ENCODE assay signal across 38 cellular contexts in genomic region chr2:204725693-204726092, GRCh38.
"Had no signal": no experiment of that assay in that cellular context is flagged by ENCODE, and none has a peak within 500 bp of the region (broad histone marks: within the 10 kb centered on the region; RNA-seq: fewer than 3 reads in every experiment).

No MANE protein-coding gene starts in this region.

- H3K27me3 Mint-ChIP-seq: activated naive CD4-positive, alpha-beta T cell treated with anti-CD3 and anti-CD28 coated beads, Interleukin-2, amount 50 U/mL, for 24 hours; activated naive CD8-positive, alpha-beta T cell treated with anti-CD3 and anti-CD28 coated beads for 36 hours; activated naive CD8-positive, alpha-beta T cell treated with anti-CD3 and anti-CD28 coated beads, Interleukin-2, amount 50 U/mL, for 24 hours; activated T-helper 17 cell treated with anti-CD3 and anti-CD28 coated beads, Interleukin-2, amount 50 U/mL, for 72 hours; brain had no signal

- H3K27ac ChIP-seq: adrenal gland, ascending aorta, body of pancreas, brain microvascular endothelial cell, breast epithelium, cardiac muscle cell had no signal

- H3K4me3 Mint-ChIP-seq: activated naive CD4-positive, alpha-beta T cell treated with anti-CD3 and anti-CD28 coated beads for 36 hours; activated naive CD4-positive, alpha-beta T cell treated with anti-CD3 and anti-CD28 coated beads, Interleukin-2, amount 10 ng/mL, durations not matched to agents 7 days and 5 days; activated naive CD4-positive, alpha-beta T cell treated with anti-CD3 and anti-CD28 coated beads, Interleukin-2, amount 50 U/mL, for 24 hours; activated naive CD8-positive, alpha-beta T cell; activated naive CD8-positive, alpha-beta T cell treated with anti-CD3 and anti-CD28 coated beads for 36 hours; activated naive CD8-positive, alpha-beta T cell treated with anti-CD3 and anti-CD28 coated beads, Interleukin-2, amount 10 ng/mL, durations not matched to agents 7 days and 5 days; activated naive CD8-positive, alpha-beta T cell treated with anti-CD3 and anti-CD28 coated beads, Interleukin-2, amount 50 U/mL, for 24 hours; activated T-cell treated with anti-CD3 and anti-CD28 coated beads, Interleukin-2, amount 50 U/mL, for 24 hours; activated T-cell treated with anti-CD3 and anti-CD28 coated beads, Interleukin-2, amount 50 U/mL, for 4 hours; activated T-cell treated with anti-CD3 and anti-CD28 coated beads, Interleukin-2, amount 50 U/mL, for 72 hours; activated T-helper 1 cell treated with anti-CD3 and anti-CD28 coated beads, Interleukin-12 subunit alpha, Interleukin-12 subunit beta, Interleukin-2, Interleukin-4 antibody, amounts not matched to agents 30 ng/mL and 10 ng/mL and 1 ng/mL, durations not matched to agents 14 hours and 24 hours and 36 hours; activated T-helper 17 cell treated with anti-CD3 and anti-CD28 coated beads, Interleukin-2, amount 50 U/mL, for 72 hours; brain; central memory CD8-positive, alpha-beta T cell had no signal

- H3K27ac Mint-ChIP-seq: activated naive CD4-positive, alpha-beta T cell treated with anti-CD3 and anti-CD28 coated beads for 36 hours; activated naive CD4-positive, alpha-beta T cell treated with anti-CD3 and anti-CD28 coated beads, Interleukin-2, amount 10 ng/mL, durations not matched to agents 7 days and 5 days; activated naive CD4-positive, alpha-beta T cell treated with anti-CD3 and anti-CD28 coated beads, Interleukin-2, amount 50 U/mL, for 24 hours; activated naive CD4-positive, alpha-beta T cell treated with anti-CD3 and anti-CD28 coated beads, Interleukin-2, amount 50 U/mL, for 72 hours; activated naive CD8-positive, alpha-beta T cell; activated naive CD8-positive, alpha-beta T cell treated with anti-CD3 and anti-CD28 coated beads for 36 hours; activated naive CD8-positive, alpha-beta T cell treated with anti-CD3 and anti-CD28 coated beads, Interleukin-2, amount 10 ng/mL, durations not matched to agents 7 days and 5 days; activated naive CD8-positive, alpha-beta T cell treated with anti-CD3 and anti-CD28 coated beads, Interleukin-2, amount 50 U/mL, for 24 hours; activated T-cell treated with anti-CD3 and anti-CD28 coated beads, Interleukin-2, amount 50 U/mL, for 24 hours; activated T-cell treated with anti-CD3 and anti-CD28 coated beads, Interleukin-2, amount 50 U/mL, for 72 hours; activated T-helper 1 cell treated with anti-CD3 and anti-CD28 coated beads, Interleukin-12 subunit alpha, Interleukin-12 subunit beta, Interleukin-2, Interleukin-4 antibody, amounts not matched to agents 30 ng/mL and 10 ng/mL and 1 ng/mL, durations not matched to agents 14 hours and 24 hours and 36 hours; activated T-helper 17 cell treated with anti-CD3 and anti-CD28 coated beads, Interleukin-2, amount 50 U/mL, for 72 hours; activated T-helper 2 cell treated with anti-CD3 and anti-CD28 coated beads, Interferon-gamma antibody, Interleukin-2, Interleukin-4, amounts not matched to agents 10 μg/mL and 5 μg/mL and 100 μg/mL, durations not matched to agents 14 hours and 24 hours and 36 hours; brain had no signal

- H3K27me3 ChIP-seq: adrenal gland, ascending aorta, body of pancreas, brain microvascular endothelial cell, breast epithelium, cardiac muscle cell had no signal

- H3K36me3 ChIP-seq: adrenal gland, ascending aorta, brain microvascular endothelial cell, breast epithelium, cardiac muscle cell had no signal

- DNase-seq: activated effector memory CD4-positive, alpha-beta T cell treated with anti-CD3 and anti-CD28 coated beads, Interleukin-2, amount 50 U/mL, for 16 hours; activated effector memory CD4-positive, alpha-beta T cell treated with Interleukin-2 at 50 U/mL for 16 hours; activated gamma-delta T cell; activated gamma-delta T cell treated with Interleukin-2 at 50 U/mL for 16 hours; activated naive CD4-positive, alpha-beta T cell; activated naive CD4-positive, alpha-beta T cell treated with anti-CD3 and anti-CD28 coated beads for 36 hours; activated naive CD4-positive, alpha-beta T cell treated with anti-CD3 and anti-CD28 coated beads, Interleukin-2, amount 10 ng/mL, durations not matched to agents 7 days and 5 days; activated naive CD4-positive, alpha-beta T cell treated with anti-CD3 and anti-CD28 coated beads, Interleukin-2, amount 50 U/mL, for 16 hours; activated naive CD4-positive, alpha-beta T cell treated with Interleukin-2 at 50 U/mL for 16 hours; activated naive CD8-positive, alpha-beta T cell treated with anti-CD3 and anti-CD28 coated beads for 36 hours; activated naive CD8-positive, alpha-beta T cell treated with anti-CD3 and anti-CD28 coated beads, Interleukin-2, amount 10 ng/mL, durations not matched to agents 7 days and 5 days; activated naive CD8-positive, alpha-beta T cell treated with anti-CD3 and anti-CD28 coated beads, Interleukin-2, amount 50 U/mL, for 24 hours; activated T-cell treated with anti-CD3 and anti-CD28 coated beads, Interleukin-2, amount 50 U/mL, for 1 hour; activated T-cell treated with anti-CD3 and anti-CD28 coated beads, Interleukin-2, amount 50 U/mL, for 24 hours; activated T-cell treated with anti-CD3 and anti-CD28 coated beads, Interleukin-2, amount 50 U/mL, for 4 hours; activated T-cell treated with anti-CD3 and anti-CD28 coated beads, Interleukin-2, amount 50 U/mL, for 48 hours; activated T-cell treated with anti-CD3 and anti-CD28 coated beads, Interleukin-2, amount 50 U/mL, for 72 hours; adrenal gland; amniotic stem cell; amygdala; anterior cingulate cortex; aorta; body of pancreas; brain microvascular endothelial cell; caudate nucleus; central memory CD4-positive, alpha-beta T cell; cerebellar nuclear complex had no signal

- H3K36me3 Mint-ChIP-seq: activated naive CD4-positive, alpha-beta T cell treated with anti-CD3 and anti-CD28 coated beads, Interleukin-2, amount 10 ng/mL, durations not matched to agents 7 days and 5 days; activated naive CD8-positive, alpha-beta T cell; activated naive CD8-positive, alpha-beta T cell treated with anti-CD3 and anti-CD28 coated beads for 36 hours; activated naive CD8-positive, alpha-beta T cell treated with anti-CD3 and anti-CD28 coated beads, Interleukin-2, amount 10 ng/mL, durations not matched to agents 7 days and 5 days; brain had no signal

- H3K9me3 Mint-ChIP-seq: activated naive CD4-positive, alpha-beta T cell treated with anti-CD3 and anti-CD28 coated beads for 36 hours; activated naive CD4-positive, alpha-beta T cell treated with anti-CD3 and anti-CD28 coated beads, Interleukin-2, amount 10 ng/mL, durations not matched to agents 7 days and 5 days; activated naive CD4-positive, alpha-beta T cell treated with anti-CD3 and anti-CD28 coated beads, Interleukin-2, amount 50 U/mL, for 24 hours; activated naive CD4-positive, alpha-beta T cell treated with anti-CD3 and anti-CD28 coated beads, Interleukin-2, amount 50 U/mL, for 72 hours; activated naive CD8-positive, alpha-beta T cell treated with anti-CD3 and anti-CD28 coated beads for 36 hours; activated naive CD8-positive, alpha-beta T cell treated with anti-CD3 and anti-CD28 coated beads, Interleukin-2, amount 10 ng/mL, durations not matched to agents 7 days and 5 days; activated naive CD8-positive, alpha-beta T cell treated with anti-CD3 and anti-CD28 coated beads, Interleukin-2, amount 50 U/mL, for 24 hours; activated T-cell treated with anti-CD3 and anti-CD28 coated beads, Interleukin-2, amount 50 U/mL, for 24 hours; activated T-cell treated with anti-CD3 and anti-CD28 coated beads, Interleukin-2, amount 50 U/mL, for 4 hours; activated T-cell treated with anti-CD3 and anti-CD28 coated beads, Interleukin-2, amount 50 U/mL, for 72 hours; activated T-helper 1 cell treated with anti-CD3 and anti-CD28 coated beads, Interleukin-12 subunit alpha, Interleukin-12 subunit beta, Interleukin-2, Interleukin-4 antibody, amounts not matched to agents 30 ng/mL and 10 ng/mL and 1 ng/mL, durations not matched to agents 14 hours and 24 hours and 36 hours; activated T-helper 17 cell treated with anti-CD3 and anti-CD28 coated beads, Interleukin-2, amount 50 U/mL, for 72 hours; activated T-helper 2 cell treated with anti-CD3 and anti-CD28 coated beads, Interferon-gamma antibody, Interleukin-2, Interleukin-4, amounts not matched to agents 10 μg/mL and 5 μg/mL and 100 μg/mL, durations not matched to agents 14 hours and 24 hours and 36 hours; brain; central memory CD8-positive, alpha-beta T cell had no signal

- H3K9me3 ChIP-seq: adrenal gland, ascending aorta, body of pancreas, breast epithelium had no signal

- H3K4me1 ChIP-seq: adrenal gland, ascending aorta, body of pancreas, breast epithelium had no signal

- H3K4me1 Mint-ChIP-seq: activated naive CD4-positive, alpha-beta T cell treated with anti-CD3 and anti-CD28 coated beads, Interleukin-2, amount 10 ng/mL, durations not matched to agents 7 days and 5 days; activated naive CD4-positive, alpha-beta T cell treated with anti-CD3 and anti-CD28 coated beads, Interleukin-2, amount 50 U/mL, for 24 hours; activated naive CD8-positive, alpha-beta T cell treated with anti-CD3 and anti-CD28 coated beads for 36 hours; activated naive CD8-positive, alpha-beta T cell treated with anti-CD3 and anti-CD28 coated beads, Interleukin-2, amount 10 ng/mL, durations not matched to agents 7 days and 5 days; activated naive CD8-positive, alpha-beta T cell treated with anti-CD3 and anti-CD28 coated beads, Interleukin-2, amount 50 U/mL, for 24 hours; activated T-helper 17 cell treated with anti-CD3 and anti-CD28 coated beads, Interleukin-2, amount 50 U/mL, for 72 hours; central memory CD8-positive, alpha-beta T cell had no signal

- H3K4me3 ChIP-seq: adrenal gland, ascending aorta, body of pancreas, breast epithelium, cardiac muscle cell had no signal

- ATAC-seq: activated naive CD4-positive, alpha-beta T cell treated with anti-CD3 and anti-CD28 coated beads, Interleukin-2, amount 50 U/mL, for 72 hours; activated naive CD8-positive, alpha-beta T cell treated with anti-CD3 and anti-CD28 coated beads, Interleukin-2, amount 50 U/mL, for 24 hours; activated T-cell treated with anti-CD3 and anti-CD28 coated beads, Interleukin-2, amount 50 U/mL, for 4 hours; activated T-cell treated with anti-CD3 and anti-CD28 coated beads, Interleukin-2, amount 50 U/mL, for 72 hours; activated T-helper 17 cell treated with anti-CD3 and anti-CD28 coated beads, Interleukin-2, amount 50 U/mL, for 72 hours; body of pancreas had no signal
